23 cellular contexts compared by ENCODE assay signal in genomic region chr15:99137877-99138276, GRCh38.
"Had no signal": no experiment of that assay in that cellular context is flagged by ENCODE, and none has a peak within 500 bp of the region (broad histone marks: within the 10 kb centered on the region; RNA-seq: fewer than 3 reads in every experiment).

No MANE protein-coding gene starts in this region.

- H3K27ac Mint-ChIP-seq: activated CD4-positive, alpha-beta T cell treated with anti-CD3 and anti-CD28 coated beads for 36 hours; activated T-cell treated with anti-CD3 and anti-CD28 coated beads, Interleukin-2, amount 50 U/mL, for 24 hours; activated T-helper 2 cell treated with anti-CD3 and anti-CD28 coated beads, Interferon-gamma antibody, Interleukin-2, Interleukin-4, amounts not matched to agents 10 μg/mL and 5 μg/mL and 100 μg/mL, durations not matched to agents 14 hours and 24 hours and 36 hours; nephron; WTC11 had no signal

- H3K4me1 ChIP-seq: vagina had no signal

- H3K9me3 Mint-ChIP-seq: activated T-cell treated with anti-CD3 and anti-CD28 coated beads, Interleukin-2, amount 50 U/mL, for 24 hours; activated T-helper 2 cell treated with anti-CD3 and anti-CD28 coated beads, Interferon-gamma antibody, Interleukin-2, Interleukin-4, amounts not matched to agents 10 μg/mL and 5 μg/mL and 100 μg/mL, durations not matched to agents 14 hours and 24 hours and 36 hours; central memory CD8-positive, alpha-beta T cell; nephron; WTC11 had no signal

- H3K79me2 ChIP-seq: parathyroid adenoma had no signal

- DNase-seq: activated CD4-positive, alpha-beta T cell treated with anti-CD3 and anti-CD28 coated beads for 36 hours; activated CD4-positive, alpha-beta T cell treated with anti-CD3 and anti-CD28 coated beads, Interleukin-2, amount 50 U/mL, for 48 hours; activated naive CD4-positive, alpha-beta T cell treated with Interleukin-2 at 50 U/mL for 16 hours; activated T-cell treated with anti-CD3 and anti-CD28 coated beads, Interleukin-2, amount 50 U/mL, for 24 hours; brain microvascular endothelial cell; cortex of kidney; effector CD4-positive, alpha-beta T cell; midbrain; retina; stimulated activated CD4-positive, alpha-beta T cell treated with anti-CD3 and anti-CD28 coated beads, Interleukin-12 subunit alpha, Interleukin-12 subunit beta, amount 100 ng/mL, for 4 hours; stimulated activated CD4-positive, alpha-beta T cell treated with anti-CD3 and anti-CD28 coated beads, Interleukin-1b, Interleukin-23, amount 100 ng/mL, for 48 hours; stimulated activated CD8-positive, alpha-beta memory T cell treated with anti-CD3 and anti-CD28 coated beads, Interleukin-4, amount 100 ng/mL, for 48 hours; stimulated activated naive CD4-positive, alpha-beta T cell; SW 1271; T-helper 2 cell had no signal

- H3K27me3 ChIP-seq: brain microvascular endothelial cell, tibial nerve, vagina had no signal

- H3K27ac ChIP-seq: brain microvascular endothelial cell, vagina had no signal

- H3K9ac ChIP-seq: parathyroid adenoma had no signal

- H3K4me3 ChIP-seq: lung, tibial nerve, vagina had no signal

- H3K9me3 ChIP-seq: tibial nerve, vagina had no signal

- H3K27me3 Mint-ChIP-seq: activated CD4-positive, alpha-beta T cell treated with anti-CD3 and anti-CD28 coated beads for 36 hours; activated T-cell treated with anti-CD3 and anti-CD28 coated beads, Interleukin-2, amount 50 U/mL, for 24 hours; central memory CD8-positive, alpha-beta T cell had no signal

- H3K4me1 Mint-ChIP-seq: activated CD4-positive, alpha-beta T cell treated with anti-CD3 and anti-CD28 coated beads for 36 hours; central memory CD8-positive, alpha-beta T cell had no signal

- H3K4me3 Mint-ChIP-seq: activated CD4-positive, alpha-beta T cell treated with anti-CD3 and anti-CD28 coated beads for 36 hours; activated T-cell treated with anti-CD3 and anti-CD28 coated beads, Interleukin-2, amount 50 U/mL, for 24 hours; central memory CD8-positive, alpha-beta T cell; nephron; WTC11 had no signal

- ATAC-seq: activated CD4-positive, alpha-beta T cell treated with anti-CD3 and anti-CD28 coated beads for 36 hours had no signal
